ENCODE assay signal across 10 cellular contexts in the genomic region with DNA sequence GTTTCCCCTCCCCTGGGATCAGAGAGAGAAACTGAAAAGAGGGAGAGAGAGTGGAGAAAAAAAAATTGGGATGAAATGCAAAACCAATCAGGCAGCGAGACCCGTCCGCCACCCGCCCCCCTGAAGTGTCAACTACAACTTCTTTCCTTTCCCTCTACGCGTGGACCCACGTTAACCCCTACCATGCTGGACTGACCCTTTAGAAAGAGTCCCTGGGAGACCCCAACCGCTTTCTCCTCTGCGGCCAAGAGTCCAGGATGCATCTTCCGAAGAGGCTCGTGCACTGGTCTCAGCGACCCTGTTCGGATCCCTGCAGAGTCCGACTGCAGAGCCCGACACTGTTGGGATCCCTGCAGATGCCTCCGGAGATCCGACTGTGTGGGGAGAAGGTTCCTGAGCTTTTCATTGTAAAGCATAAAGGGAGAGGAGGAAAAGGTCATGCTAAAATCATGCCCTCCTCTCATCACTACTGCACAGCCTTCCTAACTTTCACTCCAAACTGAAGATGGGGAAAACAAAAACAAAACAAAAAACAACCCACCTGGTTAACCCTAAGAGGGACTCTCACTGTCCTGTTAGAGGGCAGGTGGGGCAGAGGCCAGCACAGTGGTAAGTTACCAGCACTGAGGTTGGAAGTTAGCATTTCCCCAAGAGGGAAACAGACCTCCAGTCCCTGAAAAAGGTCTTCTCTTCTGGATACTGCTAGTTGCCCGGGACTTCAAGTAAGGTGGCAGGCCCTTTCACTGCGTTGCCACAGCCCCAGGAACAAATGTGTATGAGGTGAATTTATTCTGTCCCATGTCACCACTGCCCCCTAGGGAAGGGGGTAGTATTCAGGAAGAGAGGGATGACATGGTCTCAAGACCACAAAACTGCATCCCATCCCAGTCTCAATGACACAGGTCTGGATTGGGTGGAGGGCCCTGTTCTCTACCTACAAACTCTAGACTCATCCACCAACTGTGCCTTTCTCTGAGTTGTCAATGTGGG. TPM values are rescaled to one million over a fixed set of nuclear protein-coding genes. Genes with fewer than 3 reads are reported as not detected.
DNase-seq lines count a peak whose midpoint lies in the region; ATAC-seq and TF ChIP-seq lines count a peak whose summit lies in the region.
"Had no signal": no experiment of that assay in that cellular context is flagged by ENCODE, and none has a peak within 500 bp of the region (broad histone marks: within the 10 kb centered on the region; RNA-seq: fewer than 3 reads in every experiment).

No MANE protein-coding gene starts in this region.

- DNase-seq in SK-N-SH (no peak), immature natural killer cell (no peak), Karpas-422 (no peak)
- DNase-seq: activated CD4-positive, alpha-beta T cell treated with anti-CD3 and anti-CD28 coated beads for 48 hours had no signal

- no peak overlapping the region for H3K9ac ChIP-seq in SK-N-SH
- peak overlapping the region; percentile 14 to 52 for H3K9ac ChIP-seq in stomach smooth muscle (ENCODE audit: low read length in 2 of 2)
- no peak overlapping the region for H3K9ac ChIP-seq in Karpas-422 (ENCODE audit: low read length)

- H3K27ac ChIP-seq in SK-N-SH (ENCODE audit: low read depth in 2 of 2, low read length in 1 of 2), result no peak overlapping the region
- no peak overlapping the region for H3K27ac ChIP-seq in stomach smooth muscle (ENCODE audit: low read length)
- H3K27ac ChIP-seq in Karpas-422 (ENCODE audit: low read length), result no peak overlapping the region
- H3K27ac ChIP-seq: epithelial cell of prostate had no signal

- no peak overlapping the region for H2AFZ ChIP-seq in SK-N-SH (ENCODE audit: low read depth)
- no peak overlapping the region for H2AFZ ChIP-seq in Karpas-422 (ENCODE audit: low read length)

- POLR2A ChIA-PET in SK-N-SH (lab: Yijun Ruan, JAX), result no interaction called here

- H3K4me3 Mint-ChIP-seq in activated naive CD8-positive, alpha-beta T cell, result peak overlapping the region; percentile 75
- peak overlapping the region; percentile 76 to 85 (median 78) for H3K4me3 Mint-ChIP-seq in immature natural killer cell

- H3K4me3 ChIP-seq in SK-N-SH (ENCODE audit: low read depth in 2 of 2, low read length in 1 of 2) (peak overlapping the region in 1 of 2 experiments; percentile 28; a peak in 1 of 4 replicates), stomach smooth muscle (ENCODE audit: low read length in 2 of 2) (peak overlapping the region; percentile 58 to 70), Karpas-422 (ENCODE audit: low read length) (no peak overlapping the region)

- peaks cover 34% of the 10 kb centered on the region for H3K27me3 Mint-ChIP-seq in activated naive CD8-positive, alpha-beta T cell
- peaks cover 24 to 29% (median 26%) of the 10 kb centered on the region in 3 donors for H3K27me3 Mint-ChIP-seq in immature natural killer cell (ENCODE audit: low read depth in 3 of 3)

- H4K20me1 ChIP-seq in SK-N-SH (ENCODE audit: insufficient read depth), result no peaks in the 10 kb centered on the region
- no peaks in the 10 kb centered on the region for H4K20me1 ChIP-seq in Karpas-422 (ENCODE audit: insufficient read depth, low read depth, low read length)

- no peaks in the 10 kb centered on the region; a peak in 1 of 4 replicates for H3K4me1 ChIP-seq in SK-N-SH (ENCODE audit: control insufficient read depth in 1 of 2, insufficient read depth in 2 of 2, low read depth in 1 of 2, low read length in 1 of 2)
- peaks cover 28% of the 10 kb centered on the region for H3K4me1 ChIP-seq in stomach smooth muscle (ENCODE audit: control insufficient read depth, insufficient read depth, low read length)
- H3K4me1 ChIP-seq in Karpas-422 (ENCODE audit: low read length), result peaks cover 3% of the 10 kb centered on the region; the same call in 1 of the 2 replicates

- TF ChIP-seq CTCF in SK-N-SH (IDR thresholded peaks at IDR 0.05), result no peak

- WGBS in SK-N-SH (ENCODE audit: low lambda C conversion rate), result 21% methylated on average over 18 of the region's 19 CpGs

- H3K27ac Mint-ChIP-seq in activated naive CD8-positive, alpha-beta T cell, result no peak overlapping the region
- H3K27ac Mint-ChIP-seq in immature natural killer cell, result peak overlapping the region in 1 of 6 donors; percentile 30

- H3K9me2 ChIP-seq in SK-N-SH (no peaks in the 10 kb centered on the region), Karpas-422 (replicated peaks; ENCODE audit: insufficient read depth, low read length) (no peaks in the 10 kb centered on the region)

- TF ChIP-seq EP300 in SK-N-SH (IDR thresholded peaks at IDR 0.05; ENCODE audit: borderline replicate concordance in 1 of 2, low read depth in 1 of 2, low read length in 1 of 2), result no peak

- H3F3A ChIP-seq in SK-N-SH (replicated peaks; ENCODE audit: insufficient read depth), result peaks cover 3% of the 10 kb centered on the region

- CTCF ChIA-PET in SK-N-SH (lab: Yijun Ruan, JAX), result interaction anchor here (1.5 to 25.8 kb wide), 5 partner anchors 11 to 466 kb away, joined by 3 to 747 read pairs (median 6); no protein-coding TSS in a partner anchor

- H3K9me3 ChIP-seq in SK-N-SH (no peaks in the 10 kb centered on the region), stomach smooth muscle (ENCODE audit: control insufficient read depth in 2 of 2, low read length in 2 of 2) (no peaks in the 10 kb centered on the region), Karpas-422 (ENCODE audit: low read length) (no peaks in the 10 kb centered on the region)

- H3K79me2 ChIP-seq in SK-N-SH (ENCODE audit: insufficient read depth) (no peaks in the 10 kb centered on the region), Karpas-422 (ENCODE audit: low read length) (no peaks in the 10 kb centered on the region)

- H3K4me2 ChIP-seq in SK-N-SH (peak overlapping the region; percentile 56; the same call in 1 of the 2 replicates), Karpas-422 (ENCODE audit: low read depth, low read length, poor library complexity, severe bottlenecking) (no peak overlapping the region)

- H3K36me3 ChIP-seq in SK-N-SH (replicated peaks in 1 of 2; ENCODE audit: control insufficient read depth in 1 of 2, insufficient read depth in 2 of 2, low read length in 1 of 2) (no peaks in the 10 kb centered on the region), stomach smooth muscle (ENCODE audit: control insufficient read depth in 2 of 2, insufficient read depth in 2 of 2, low read length in 2 of 2) (no peaks in the 10 kb centered on the region), Karpas-422 (ENCODE audit: insufficient read depth, low read length) (no peaks in the 10 kb centered on the region)

- H3K36me3 Mint-ChIP-seq in activated naive CD8-positive, alpha-beta T cell, result no peaks in the 10 kb centered on the region
- peaks cover 0 to 6% (median 0%) of the 10 kb centered on the region in 3 donors for H3K36me3 Mint-ChIP-seq in immature natural killer cell

- no peak for TF ChIP-seq RAD21 in SK-N-SH (IDR thresholded peaks at IDR 0.05; ENCODE audit: low read length)

- no peaks in the 10 kb centered on the region for H3K9me3 Mint-ChIP-seq in activated naive CD8-positive, alpha-beta T cell (ENCODE audit: low read depth)
- H3K9me3 Mint-ChIP-seq in immature natural killer cell, result no peaks in the 10 kb centered on the region

- H3K27me3 ChIP-seq in SK-N-SH (ENCODE audit: insufficient read depth) (peaks cover 61% of the 10 kb centered on the region), stomach smooth muscle (ENCODE audit: control insufficient read depth in 1 of 2, insufficient read depth in 2 of 2, low read length in 2 of 2) (no peaks in the 10 kb centered on the region), Karpas-422 (ENCODE audit: low read length) (no peaks in the 10 kb centered on the region)

- no peak for ATAC-seq in SK-N-SH treated with all-trans-retinoic acid at 6 μM for 48 hours
- no peak for ATAC-seq in GM19351 (IDR thresholded peaks at IDR 0.05; ENCODE audit: unreplicated experiment)
- no peak for ATAC-seq in HG02678 (IDR thresholded peaks at IDR 0.05; ENCODE audit: unreplicated experiment)

- H3K4me1 Mint-ChIP-seq in activated naive CD8-positive, alpha-beta T cell (ENCODE audit: low read depth), result peaks cover 13% of the 10 kb centered on the region
- H3K4me1 Mint-ChIP-seq in immature natural killer cell, result peaks cover 15 to 19% of the 10 kb centered on the region in 2 donors

TF ChIP-seq in SK-N-SH, 30 proteins besides CTCF, POLR2A, EP300 and RAD21 (continues in another document):
- TF ChIP-seq TAF1 (IDR thresholded peaks at IDR 0.05; ENCODE audit: borderline replicate concordance, low read depth, low read length) (no peak), TCF12 (IDR thresholded peaks at IDR 0.05) (no peak), RXRA (IDR thresholded peaks at IDR 0.05; ENCODE audit: borderline replicate concordance, low read depth) (no peak), SMC3 (IDR thresholded peaks at IDR 0.05; ENCODE audit: low read depth, low read length) (no peak)

TF ChIP-seq in SK-N-SH treated with all-trans-retinoic acid at 6 μM for 48 hours, 23 proteins besides CTCF, POLR2A, EP300 and RAD21 (continues in another document):
- TF ChIP-seq ZFP30 (CRISPR knock-in tag; IDR thresholded peaks at IDR 0.05) (no peak), CSDC2 (CRISPR knock-in tag; IDR thresholded peaks at IDR 0.05) (no peak), BACH2 (CRISPR knock-in tag; IDR thresholded peaks at IDR 0.05; ENCODE audit: borderline replicate concordance) (no peak), ISL1 (CRISPR knock-in tag; IDR thresholded peaks at IDR 0.05) (no peak), ESRRG (CRISPR knock-in tag; IDR thresholded peaks at IDR 0.05) (no peak), ZNF70 (CRISPR knock-in tag; IDR thresholded peaks at IDR 0.05) (no peak), ZNF8 (CRISPR knock-in tag; IDR thresholded peaks at IDR 0.05) (no peak), ARNTL (CRISPR knock-in tag; IDR thresholded peaks at IDR 0.05; ENCODE audit: borderline replicate concordance, low read depth) (no peak)

RNA-seq across cellular contexts. Expression of gene ADAMTS8, which starts 0.6 kb away (rescaled TPM):
- polyA plus RNA-seq in SK-N-SH (2012; rRNA removed) (not detected in 2 replicates), immature natural killer cell (under 1 TPM in 1 of 3 donors, not detected in 2; 0.18 TPM)
- 0.01 and 0.03 TPM in 2 replicates for polyA plus RNA-seq in SK-N-SH (2012; cell fraction: cytosol; rRNA removed)
- polyA plus RNA-seq in SK-N-SH (2012; cell fraction: nucleus; rRNA removed), result not detected in 2 replicates
- not detected in 2 replicates for total RNA-seq in Karpas-422 (2014; rRNA removed; shearing (Covaris generic); ENCODE audit: low replicate concordance)

RNA-seq across cellular contexts. Expression of gene ADAMTS15, which starts 19.5 kb away (rescaled TPM):
- polyA plus RNA-seq in SK-N-SH (2012; rRNA removed), result 0.96 and 1.1 TPM in 2 replicates
- polyA plus RNA-seq in SK-N-SH (2012; cell fraction: cytosol; rRNA removed), result 0.44 and 0.69 TPM in 2 replicates
- polyA plus RNA-seq in SK-N-SH (2012; cell fraction: nucleus; rRNA removed), result 1.8 and 1.9 TPM in 2 replicates
- not detected for polyA plus RNA-seq in immature natural killer cell
- total RNA-seq in Karpas-422 (2014; rRNA removed; shearing (Covaris generic); ENCODE audit: low replicate concordance), result not detected in 2 replicates

Comparison
In these comparisons a context has a peak if more than half of its experiments do, and no peak if none do; other contexts are left out.
1. H3K9ac ChIP-seq: peak in stomach smooth muscle (2 of 2); none in SK-N-SH (single experiment) and Karpas-422 (single experiment).